ENCODE assay signal across 17 cellular contexts in the genomic region with DNA sequence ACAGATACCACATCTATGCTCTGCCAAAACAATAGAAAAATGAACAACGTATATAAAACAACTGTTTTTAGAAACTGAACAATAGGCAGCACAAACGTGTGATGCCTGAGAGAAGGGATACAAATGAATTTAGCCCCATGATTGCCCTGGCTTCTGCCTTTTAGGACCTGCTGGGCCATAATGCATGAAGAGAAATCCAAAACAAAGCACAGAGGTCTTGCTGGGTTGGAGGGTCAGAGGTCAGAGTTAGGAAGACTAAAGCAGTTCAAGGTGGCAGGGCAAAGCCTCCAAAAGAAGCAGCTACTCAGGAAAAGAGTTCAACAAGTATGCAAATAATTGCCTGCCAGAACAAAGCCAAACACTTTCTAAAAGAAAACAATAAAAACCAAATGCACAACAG.
"Had no signal": no experiment of that assay in that cellular context is flagged by ENCODE, and none has a peak within 500 bp of the region (broad histone marks: within the 10 kb centered on the region; RNA-seq: fewer than 3 reads in every experiment).

No MANE protein-coding gene starts in this region.

- ATAC-seq: gastroesophageal sphincter; psoas muscle; sciatic nerve; stimulated activated naive B cell treated with anti-CD40 and anti-IgM and Interleukin-4, amounts not matched to agents 10 μg/mL and 1 μg/mL and 100 μg/mL, for 72 hours; stimulated activated naive CD8-positive, alpha-beta T cell treated with anti-CD3 and anti-CD28 coated beads, Interleukin-15, amount 100 ng/mL, for 72 hours had no signal

- H3K27me3 ChIP-seq: esophagus squamous epithelium, gastroesophageal sphincter, neutrophil had no signal

- H3K36me3 ChIP-seq: esophagus squamous epithelium, neutrophil, thoracic aorta had no signal

- DNase-seq: cerebellar nuclear complex; esophagus squamous epithelium; foreskin fibroblast; glutamatergic neuron; mesendoderm; naive B cell; psoas muscle; retina; stimulated activated CD4-positive, alpha-beta T cell treated with anti-CD3 and anti-CD28 coated beads, Interleukin-2, amount 100 ng/mL, for 24 hours; stimulated activated CD4-positive, alpha-beta T cell treated with anti-CD3 and anti-CD28 coated beads, Interleukin-4, amount 100 ng/mL, for 4 hours; stimulated activated naive B cell treated with anti-CD40 and anti-IgM and Interleukin-4, amounts not matched to agents 10 μg/mL and 1 μg/mL and 100 μg/mL, for 72 hours; stimulated activated naive CD8-positive, alpha-beta T cell treated with anti-CD3 and anti-CD28 coated beads, Interleukin-15, amount 100 ng/mL, for 72 hours; trophoblast cell had no signal

- H3K27ac ChIP-seq: esophagus squamous epithelium, gastroesophageal sphincter, neutrophil, psoas muscle, thoracic aorta had no signal

- H3K9me3 ChIP-seq: esophagus squamous epithelium, neutrophil, thoracic aorta had no signal

- H3K4me1 ChIP-seq: esophagus squamous epithelium, gastroesophageal sphincter, psoas muscle had no signal

- H3K4me3 ChIP-seq: esophagus squamous epithelium, gastroesophageal sphincter, psoas muscle, thoracic aorta had no signal
